11 cellular contexts compared by ENCODE assay signal in genomic region chr4:6271206-6271605, GRCh38. TPM values are rescaled to one million over a fixed set of nuclear protein-coding genes. Genes with fewer than 3 reads are reported as not detected.
DNase-seq lines count a peak whose midpoint lies in the region; ATAC-seq and TF ChIP-seq lines count a peak whose summit lies in the region.
"Had no signal": no experiment of that assay in that cellular context is flagged by ENCODE, and none has a peak within 500 bp of the region (broad histone marks: within the 10 kb centered on the region; RNA-seq: fewer than 3 reads in every experiment).

No MANE protein-coding gene starts in this region.

- TF ChIP-seq CTCF in lung (IDR thresholded peaks at IDR 0.05; ENCODE audit: control extremely low read depth, extremely low read depth) (no peak), testis (IDR thresholded peaks at IDR 0.05) (no peak)

- H3K4me1 ChIP-seq in lung (ENCODE audit: control insufficient read depth in 2 of 2, insufficient read depth in 2 of 2, low read length in 2 of 2) (peaks cover 4 to 40% of the 10 kb centered on the region in 2 donors), testis (peaks cover 59% of the 10 kb centered on the region)

- H3K27me3 Mint-ChIP-seq in activated T-cell treated with anti-CD3 and anti-CD28 coated beads, Interleukin-2, amount 50 U/mL, for 24 hours = peaks cover 15% of the 10 kb centered on the region
- peaks cover 12% of the 10 kb centered on the region for H3K27me3 Mint-ChIP-seq in activated naive CD8-positive, alpha-beta T cell treated with anti-CD3 and anti-CD28 coated beads, Interleukin-2, amount 50 U/mL, for 24 hours

- H3K9me3 Mint-ChIP-seq in activated T-cell treated with anti-CD3 and anti-CD28 coated beads, Interleukin-2, amount 50 U/mL, for 24 hours = no peaks in the 10 kb centered on the region
- H3K9me3 Mint-ChIP-seq in activated naive CD8-positive, alpha-beta T cell treated with anti-CD3 and anti-CD28 coated beads, Interleukin-2, amount 50 U/mL, for 24 hours = no peaks in the 10 kb centered on the region

- H3K4me3 Mint-ChIP-seq in activated T-cell treated with anti-CD3 and anti-CD28 coated beads, Interleukin-2, amount 50 U/mL, for 24 hours = peak overlapping the region; percentile 79
- H3K4me3 Mint-ChIP-seq in activated naive CD8-positive, alpha-beta T cell treated with anti-CD3 and anti-CD28 coated beads, Interleukin-2, amount 50 U/mL, for 24 hours = peak overlapping the region; percentile 79

- H3K4me1 Mint-ChIP-seq in activated T-cell treated with anti-CD3 and anti-CD28 coated beads, Interleukin-2, amount 50 U/mL, for 24 hours (ENCODE audit: low read depth) = peaks cover 21% of the 10 kb centered on the region
- H3K4me1 Mint-ChIP-seq in activated naive CD8-positive, alpha-beta T cell treated with anti-CD3 and anti-CD28 coated beads, Interleukin-2, amount 50 U/mL, for 24 hours = peaks cover 21% of the 10 kb centered on the region

- no peak for DNase-seq in activated T-cell treated with anti-CD3 and anti-CD28 coated beads, Interleukin-2, amount 50 U/mL, for 24 hours
- no peak for DNase-seq in activated T-cell treated with anti-CD3 and anti-CD28 coated beads, Interleukin-2, amount 50 U/mL, for 48 hours
- DNase-seq in activated naive CD8-positive, alpha-beta T cell treated with anti-CD3 and anti-CD28 coated beads, Interleukin-2, amount 50 U/mL, for 24 hours = no peak
- no peak for DNase-seq in lung (ENCODE audit: low spot score)
- no peak for DNase-seq in testis
- no peak for DNase-seq in stimulated activated CD4-positive, alpha-beta T cell treated with anti-CD3 and anti-CD28 coated beads, Interleukin-12 subunit alpha, Interleukin-12 subunit beta, amount 100 ng/mL, for 4 hours
- DNase-seq: NCI-H446 treated with DMSO at 0.1 percent for 48 hours had no signal

- peak overlapping the region; percentile 99 for H3K4me3 ChIP-seq in lung
- no peak overlapping the region for H3K4me3 ChIP-seq in testis
- H3K4me3 ChIP-seq: K562 had no signal

- H3K9me3 ChIP-seq in lung (ENCODE audit: control insufficient read depth in 2 of 2, insufficient read depth in 1 of 2, low read length in 1 of 2) (no peaks in the 10 kb centered on the region), testis (no peaks in the 10 kb centered on the region)
- H3K9me3 ChIP-seq: pancreas had no signal

- H3K27ac ChIP-seq in lung (ENCODE audit: low read depth in 1 of 2, low read length in 1 of 2) = peak overlapping the region in 1 of 2 donors; percentile 86
- H3K27ac ChIP-seq in testis = peak overlapping the region; percentile 67 to 76
- H3K27ac ChIP-seq: pancreas had no signal

- no peaks in the 10 kb centered on the region for H3K36me3 ChIP-seq in lung (ENCODE audit: control insufficient read depth in 2 of 2, insufficient read depth in 2 of 2, low read length in 2 of 2)
- H3K36me3 ChIP-seq in testis (ENCODE audit: low read depth, missing control alignments) = no peaks in the 10 kb centered on the region
- H3K36me3 ChIP-seq: pancreas had no signal

- 65 to 77% methylated on average over 9 of the region's 9 CpGs for WGBS in lung, 2 donors
- 47 to 70% methylated on average over 8 to 9 of the region's 9 CpGs for WGBS in testis, 2 donors

- TF ChIP-seq POLR2A in testis (IDR thresholded peaks at IDR 0.05) = no peak

- H3K36me3 Mint-ChIP-seq in activated T-cell treated with anti-CD3 and anti-CD28 coated beads, Interleukin-2, amount 50 U/mL, for 24 hours (ENCODE audit: low read depth) = no peaks in the 10 kb centered on the region
- no peaks in the 10 kb centered on the region for H3K36me3 Mint-ChIP-seq in activated naive CD8-positive, alpha-beta T cell treated with anti-CD3 and anti-CD28 coated beads, Interleukin-2, amount 50 U/mL, for 24 hours (ENCODE audit: low read depth)

- intact Hi-C loops in testis (cut with DNase I; ENCODE audit: low total_unique reads) = no loop called here

- no peak overlapping the region for H3K27ac Mint-ChIP-seq in activated T-cell treated with anti-CD3 and anti-CD28 coated beads, Interleukin-2, amount 50 U/mL, for 24 hours
- no peak overlapping the region for H3K27ac Mint-ChIP-seq in activated naive CD8-positive, alpha-beta T cell treated with anti-CD3 and anti-CD28 coated beads, Interleukin-2, amount 50 U/mL, for 24 hours

- H3K27me3 ChIP-seq in lung (ENCODE audit: control insufficient read depth, insufficient read depth) (no peaks in the 10 kb centered on the region), testis (no peaks in the 10 kb centered on the region)
- H3K27me3 ChIP-seq: pancreas had no signal

- ATAC-seq in activated naive CD8-positive, alpha-beta T cell treated with anti-CD3 and anti-CD28 coated beads, Interleukin-2, amount 50 U/mL, for 24 hours = no peak
- ATAC-seq in lung (ENCODE audit: insufficient read depth, low FRiP score) = no peak
- ATAC-seq in GM19324 (IDR thresholded peaks at IDR 0.05; ENCODE audit: low FRiP score, unreplicated experiment) = no peak
- no peak for ATAC-seq in HG03439 (IDR thresholded peaks at IDR 0.05; ENCODE audit: unreplicated experiment)
- ATAC-seq: K562 had no signal

RNA-seq across cellular contexts. Expression of gene WFS1, which starts 1.6 kb away (rescaled TPM):
- total RNA-seq in lung (10 to 100 TPM; 28.6 to 76.0 TPM), testis (100 to 1,000 TPM; 124 to 202 TPM)
- polyA plus RNA-seq in lung (10 to 100 TPM; 26.5 to 31.7 TPM), testis (ENCODE audit: insufficient read depth, low read depth, low replicate concordance) (80.4 TPM)
